ENCODE assay signal across 1 cellular context in genomic region chr1:20486457-20487235, GRCh38.
TF ChIP-seq lines count a peak whose summit lies in the region.

No MANE protein-coding gene starts in this region.

TF ChIP-seq in HEK293, 187 proteins besides CTCF, POLR2A, EP300 and RAD21 (continued from another document and continues in another):
- TF ChIP-seq ZSCAN5A (tag by site-specific recombination; IDR thresholded peaks at IDR 0.05) (no peak), MZF1 (tag by site-specific recombination; IDR thresholded peaks at IDR 0.05; ENCODE audit: borderline replicate concordance) (peak; percentile 34; the same call in 1 of the 2 replicates), ZNF776 (tag by site-specific recombination; IDR thresholded peaks at IDR 0.05; ENCODE audit: borderline replicate concordance) (no peak), ZNF521 (tag by site-specific recombination; IDR thresholded peaks at IDR 0.05) (no peak), HOXA7 (CRISPR knock-in tag; IDR thresholded peaks at IDR 0.05; ENCODE audit: borderline replicate concordance) (no peak), ZNF174 (tag by site-specific recombination; IDR thresholded peaks at IDR 0.05) (no peak), GFI1B (tag by site-specific recombination; IDR thresholded peaks at IDR 0.05) (no peak), ZNF280C (tag by site-specific recombination; IDR thresholded peaks at IDR 0.05) (no peak), ZNF555 (tag by site-specific recombination; conservative IDR thresholded peaks at IDR 0.05) (no peak), ZNF354C (tag by site-specific recombination; IDR thresholded peaks at IDR 0.05; ENCODE audit: borderline replicate concordance, low read depth) (no peak), ZNF514 (tag by site-specific recombination; IDR thresholded peaks at IDR 0.05) (no peak), ZNF600 (tag by site-specific recombination; IDR thresholded peaks at IDR 0.05) (peak; percentile 76; the same call in 1 of the 2 replicates), ZNF530 (tag by site-specific recombination; IDR thresholded peaks at IDR 0.05; ENCODE audit: low read depth) (no peak), ZFP3 (tag by site-specific recombination; IDR thresholded peaks at IDR 0.05; ENCODE audit: low read depth) (no peak), ZNF692 (tag by site-specific recombination; IDR thresholded peaks at IDR 0.05) (no peak; the same call in 1 of the 2 replicates), MEIS1 (CRISPR knock-in tag; IDR thresholded peaks at IDR 0.05; ENCODE audit: borderline replicate concordance) (no peak), ZIC2 (tag by site-specific recombination; IDR thresholded peaks at IDR 0.05) (peak; percentile 91), BCL6B (tag by site-specific recombination; IDR thresholded peaks at IDR 0.05) (no peak), ZNF274 (IDR thresholded peaks at IDR 0.05; ENCODE audit: low read length) (no peak), ZNF274 (tag by site-specific recombination; IDR thresholded peaks at IDR 0.05; ENCODE audit: borderline replicate concordance) (no peak), ZNF324 (tag by site-specific recombination; IDR thresholded peaks at IDR 0.05) (peak; percentile 78; the same call in 1 of the 2 replicates), ZNF157 (tag by site-specific recombination; IDR thresholded peaks at IDR 0.05) (no peak), ELK4 (IDR thresholded peaks at IDR 0.05; ENCODE audit: borderline replicate concordance, low read depth, low read length) (no peak), ZNF560 (tag by site-specific recombination; IDR thresholded peaks at IDR 0.05; ENCODE audit: borderline replicate concordance) (no peak), REST (tag by site-specific recombination; IDR thresholded peaks at IDR 0.05) (peak; percentile 16; the same call in 1 of the 2 replicates), WT1 (tag by site-specific recombination; IDR thresholded peaks at IDR 0.05) (peak; percentile 75), ZNF645 (tag by site-specific recombination; IDR thresholded peaks at IDR 0.05) (no peak), ZNF391 (tag by site-specific recombination; IDR thresholded peaks at IDR 0.05; ENCODE audit: borderline replicate concordance, low read depth) (no peak), ZBTB1 (tag by site-specific recombination; IDR thresholded peaks at IDR 0.05) (no peak), SETDB1 (IDR thresholded peaks at IDR 0.05; ENCODE audit: insufficient read length, low read length) (no peak), ZNF585B (tag by site-specific recombination; IDR thresholded peaks at IDR 0.05) (no peak), GLI4 (tag by site-specific recombination; IDR thresholded peaks at IDR 0.05) (no peak), ZNF148 (tag by site-specific recombination; IDR thresholded peaks at IDR 0.05; ENCODE audit: borderline replicate concordance) (no peak), ZXDB (tag by site-specific recombination; IDR thresholded peaks at IDR 0.05) (peak; percentile 62), ZNF654 (tag by site-specific recombination; IDR thresholded peaks at IDR 0.05; ENCODE audit: low read depth) (no peak), PRDM4 (tag by site-specific recombination; IDR thresholded peaks at IDR 0.05) (no peak), ZNF626 (tag by site-specific recombination; IDR thresholded peaks at IDR 0.05) (no peak), SCRT1 (tag by site-specific recombination; IDR thresholded peaks at IDR 0.05; ENCODE audit: borderline replicate concordance) (no peak), KLF9 (tag by site-specific recombination; IDR thresholded peaks at IDR 0.05; ENCODE audit: low read depth) (peak; percentile 81), ZNF426 (tag by site-specific recombination; IDR thresholded peaks at IDR 0.05) (no peak), ZNF449 (tag by site-specific recombination; IDR thresholded peaks at IDR 0.05) (peak; percentile 82), YY1 (tag by site-specific recombination; IDR thresholded peaks at IDR 0.05) (peak; percentile 52; the same call in 1 of the 2 replicates), ZBTB21 (tag by site-specific recombination; IDR thresholded peaks at IDR 0.05) (peak; percentile 32; the same call in 1 of the 2 replicates), HOXC10 (CRISPR knock-in tag; IDR thresholded peaks at IDR 0.05) (no peak)
